9 cellular contexts compared by ENCODE assay signal in genomic region chr2:17148298-17149228, GRCh38.
DNase-seq lines count a peak whose midpoint lies in the region; ATAC-seq and TF ChIP-seq lines count a peak whose summit lies in the region.
"Had no signal": no experiment of that assay in that cellular context is flagged by ENCODE, and none has a peak within 500 bp of the region (broad histone marks: within the 10 kb centered on the region; RNA-seq: fewer than 3 reads in every experiment).

No MANE protein-coding gene starts in this region.

- no peaks in the 10 kb centered on the region for H3K36me3 ChIP-seq in kidney epithelial cell (ENCODE audit: control insufficient read depth, insufficient read depth, low read length)
- H3K36me3 ChIP-seq: sigmoid colon had no signal

- no peak overlapping the region for H3K4me3 ChIP-seq in kidney epithelial cell (ENCODE audit: low read depth, low read length)
- H3K4me3 ChIP-seq: sigmoid colon had no signal

- peak; percentile 45 for TF ChIP-seq CTCF in kidney epithelial cell (IDR thresholded peaks at IDR 0.05; ENCODE audit: insufficient read depth, low read length, poor library complexity, severe bottlenecking)

- DNase-seq in D341Med (ENCODE audit: low spot score) (peak; percentile 38), SW480 (ENCODE audit: low spot score) (peak; percentile 14), kidney epithelial cell (ENCODE audit: low read depth) (no peak), mucosa of gallbladder (ENCODE audit: low spot score) (no peak)
- no peak for DNase-seq in activated CD8-positive, alpha-beta memory T cell treated with anti-CD3 and anti-CD28 coated beads, Interleukin-2, amount 50 U/mL, for 4 hours
- DNase-seq: sigmoid colon had no signal

- H3K27me3 ChIP-seq in kidney epithelial cell (ENCODE audit: control insufficient read depth, insufficient read depth, low read length), result no peaks in the 10 kb centered on the region
- H3K27me3 ChIP-seq: sigmoid colon had no signal

- ATAC-seq in HG02981 (IDR thresholded peaks at IDR 0.05; ENCODE audit: unreplicated experiment) (peak; percentile 49), GM19452 (IDR thresholded peaks at IDR 0.05; ENCODE audit: unreplicated experiment) (no peak), HG03565 (IDR thresholded peaks at IDR 0.05; ENCODE audit: unreplicated experiment) (no peak)

Comparison
In these comparisons a context has a peak if more than half of its experiments do, and no peak if none do; other contexts are left out.
1. DNase-seq: peak in D341Med (single experiment) and SW480 (single experiment); none in kidney epithelial cell (single experiment), mucosa of gallbladder (single experiment) and activated CD8-positive, alpha-beta memory T cell treated with anti-CD3 and anti-CD28 coated beads, Interleukin-2, amount 50 U/mL, for 4 hours (single experiment).